8 cellular contexts compared by ENCODE assay signal in genomic region chr2:200812122-200813022, GRCh38.
DNase-seq lines count a peak whose midpoint lies in the region; ATAC-seq and TF ChIP-seq lines count a peak whose summit lies in the region.

No MANE protein-coding gene starts in this region.

- peak overlapping the region; percentile 83 for H3K4me3 ChIP-seq in epithelial cell of esophagus (ENCODE audit: low read length)
- peak overlapping the region; percentile 80 to 82 for H3K4me3 ChIP-seq in mucosa of rectum (ENCODE audit: low read length in 2 of 2)

- ATAC-seq in GM18517 (IDR thresholded peaks at IDR 0.05; ENCODE audit: unreplicated experiment): peak; percentile 40
- peak; percentile 38 for ATAC-seq in HG03064 (IDR thresholded peaks at IDR 0.05; ENCODE audit: low read depth, unreplicated experiment)

- no peaks in the 10 kb centered on the region for H3K9me3 ChIP-seq in mucosa of rectum (ENCODE audit: control insufficient read depth in 2 of 2, low read length in 2 of 2)

- TF ChIP-seq CTCF in epithelial cell of esophagus (IDR thresholded peaks at IDR 0.05; ENCODE audit: insufficient read depth, low read depth, low read length, missing control alignments): peak; percentile 52

- peak overlapping the region; percentile 98 for H3K27ac ChIP-seq in mucosa of rectum (ENCODE audit: low read depth in 2 of 2, low read length in 2 of 2)

- DNase-seq in AG08395 (ENCODE audit: low spot score): peak; percentile 73
- DNase-seq in NCI-H69 (lab: John Stamatoyannopoulos, UW): peak; percentile 57
- DNase-seq in activated CD8-positive, alpha-beta memory T cell treated with anti-CD3 and anti-CD28 coated beads, Interleukin-2, amount 50 U/mL, for 48 hours: peak; percentile 86
- peak; percentile 72 for DNase-seq in epithelial cell of esophagus (ENCODE audit: low read depth)
- DNase-seq in stimulated activated CD8-positive, alpha-beta memory T cell treated with anti-CD3 and anti-CD28 coated beads, Interleukin-4, amount 100 ng/mL, for 48 hours: peak; percentile 78

- H3K4me1 ChIP-seq in mucosa of rectum (ENCODE audit: control insufficient read depth in 2 of 2, insufficient read depth in 2 of 2, low read length in 2 of 2): peaks cover 19 to 21% of the 10 kb centered on the region in 2 donors

- H3K9ac ChIP-seq in mucosa of rectum (ENCODE audit: low read depth in 1 of 2, low read length in 2 of 2): peak overlapping the region; percentile 93 to 94

- peaks cover 35% of the 10 kb centered on the region in 2 donors for H3K36me3 ChIP-seq in mucosa of rectum (ENCODE audit: control insufficient read depth in 2 of 2, insufficient read depth in 2 of 2, low read length in 2 of 2)

- H3K27me3 ChIP-seq in mucosa of rectum (ENCODE audit: control insufficient read depth in 2 of 2, insufficient read depth in 2 of 2, low read length in 2 of 2): no peaks in the 10 kb centered on the region

Comparison
In these comparisons a context has a peak if more than half of its experiments do, and no peak if none do; other contexts are left out.
1. Peak in every context shown above with its lines: DNase-seq, ATAC-seq, H3K4me3 ChIP-seq and H3K27ac ChIP-seq.